In the genomic region with DNA sequence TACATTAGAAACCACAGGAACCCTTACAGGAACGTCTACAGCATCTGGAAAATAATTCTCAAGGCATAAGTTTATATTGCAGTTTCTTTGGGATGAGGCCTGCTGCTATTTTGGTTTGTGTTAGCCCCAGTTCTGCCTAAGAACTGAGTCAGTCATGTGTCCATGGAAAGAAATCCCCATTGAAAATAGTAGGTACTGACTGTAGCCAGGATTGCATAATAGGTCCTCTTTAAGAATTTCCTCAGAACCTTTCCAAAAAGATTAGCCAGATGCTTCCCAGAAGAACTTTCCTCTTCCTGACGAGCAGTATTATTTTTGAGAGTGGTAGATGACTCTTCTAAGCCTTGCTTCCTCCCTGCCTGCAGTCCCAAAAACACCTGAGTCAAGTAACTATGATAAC, we compare ENCODE assay signal across 11 cellular contexts. TPM values are rescaled to one million over a fixed set of nuclear protein-coding genes. Genes with fewer than 3 reads are reported as not detected.
DNase-seq lines count a peak whose midpoint lies in the region; ATAC-seq, FAIRE-seq and TF ChIP-seq lines count a peak whose summit lies in the region.
"Had no signal": no experiment of that assay in that cellular context is flagged by ENCODE, and none has a peak within 500 bp of the region (broad histone marks: within the 10 kb centered on the region; RNA-seq: fewer than 3 reads in every experiment).

No MANE protein-coding gene starts in this region.

- peaks cover under 1% of the 10 kb centered on the region for H3K27me3 Mint-ChIP-seq in activated T-helper 1 cell treated with anti-CD3 and anti-CD28 coated beads, Interleukin-12 subunit alpha, Interleukin-12 subunit beta, Interleukin-2, Interleukin-4 antibody, amounts not matched to agents 30 ng/mL and 10 ng/mL and 1 ng/mL, durations not matched to agents 14 hours and 24 hours and 36 hours (ENCODE audit: insufficient read depth)
- peaks cover 0 to under 1% of the 10 kb centered on the region in 2 donors for H3K27me3 Mint-ChIP-seq in T-cell

- no peaks in the 10 kb centered on the region for H3K4me1 Mint-ChIP-seq in activated T-helper 1 cell treated with anti-CD3 and anti-CD28 coated beads, Interleukin-12 subunit alpha, Interleukin-12 subunit beta, Interleukin-2, Interleukin-4 antibody, amounts not matched to agents 30 ng/mL and 10 ng/mL and 1 ng/mL, durations not matched to agents 14 hours and 24 hours and 36 hours (ENCODE audit: low read depth)
- no peaks in the 10 kb centered on the region for H3K4me1 Mint-ChIP-seq in T-cell

- no peak for TF ChIP-seq CTCF in cardiac fibroblast (IDR thresholded peaks at IDR 0.05; ENCODE audit: low read depth, low read length)

- no peak overlapping the region for H3K27ac Mint-ChIP-seq in activated T-helper 1 cell treated with anti-CD3 and anti-CD28 coated beads, Interleukin-12 subunit alpha, Interleukin-12 subunit beta, Interleukin-2, Interleukin-4 antibody, amounts not matched to agents 30 ng/mL and 10 ng/mL and 1 ng/mL, durations not matched to agents 14 hours and 24 hours and 36 hours
- H3K27ac Mint-ChIP-seq in T-cell = no peak overlapping the region
- H3K27ac Mint-ChIP-seq: T-helper 1 cell treated with Interleukin-12 subunit alpha and Interleukin-12 subunit beta and Interleukin-4 antibody, amounts not matched to agents 30 μg/mL and 1 μg/mL, for 36 hours had no signal

- no peak for DNase-seq in H54 (ENCODE audit: insufficient read length, low spot score)
- peak; percentile 83 to 93 for DNase-seq in cardiac fibroblast (ENCODE audit: low read depth in 2 of 2)
- DNase-seq in right cardiac atrium = no peak
- no peak for DNase-seq in ACHN
- DNase-seq in activated T-helper 1 cell treated with anti-CD3 and anti-CD28 coated beads, Interleukin-12 subunit alpha, Interleukin-12 subunit beta, Interleukin-2, Interleukin-4 antibody, amounts not matched to agents 30 ng/mL and 10 ng/mL and 1 ng/mL, durations not matched to agents 14 hours and 24 hours and 36 hours (ENCODE audit: low spot score) = no peak
- no peak for DNase-seq in T-cell
- no peak for DNase-seq in erythroblast (lab: John Stamatoyannopoulos, UW)
- DNase-seq: activated CD8-positive, alpha-beta memory T cell treated with anti-CD3 and anti-CD28 coated beads, Interleukin-2, amount 50 U/mL, for 48 hours; NCI-H1092 had no signal

- no peaks in the 10 kb centered on the region for H3K9me3 Mint-ChIP-seq in activated T-helper 1 cell treated with anti-CD3 and anti-CD28 coated beads, Interleukin-12 subunit alpha, Interleukin-12 subunit beta, Interleukin-2, Interleukin-4 antibody, amounts not matched to agents 30 ng/mL and 10 ng/mL and 1 ng/mL, durations not matched to agents 14 hours and 24 hours and 36 hours
- H3K9me3 Mint-ChIP-seq in T-cell = no peaks in the 10 kb centered on the region
- H3K9me3 Mint-ChIP-seq: T-helper 1 cell treated with Interleukin-12 subunit alpha and Interleukin-12 subunit beta and Interleukin-4 antibody, amounts not matched to agents 30 μg/mL and 1 μg/mL, for 36 hours had no signal

- CTCF ChIA-PET in T-cell (lab: Charles Lee) = interaction anchor here in 1 of 2 donors (2.1 kb wide), 1 partner anchor 577 kb away, joined by 6 read pairs; no protein-coding TSS in a partner anchor

- POLR2A ChIA-PET in T-cell (lab: Charles Lee) = no interaction called here

- H3K27ac ChIP-seq in right cardiac atrium (ENCODE audit: low read length) = peak overlapping the region; percentile 81

- H3K4me3 Mint-ChIP-seq in activated T-helper 1 cell treated with anti-CD3 and anti-CD28 coated beads, Interleukin-12 subunit alpha, Interleukin-12 subunit beta, Interleukin-2, Interleukin-4 antibody, amounts not matched to agents 30 ng/mL and 10 ng/mL and 1 ng/mL, durations not matched to agents 14 hours and 24 hours and 36 hours = no peak overlapping the region
- H3K4me3 Mint-ChIP-seq in T-cell = no peak overlapping the region
- H3K4me3 Mint-ChIP-seq: T-helper 1 cell treated with Interleukin-12 subunit alpha and Interleukin-12 subunit beta and Interleukin-4 antibody, amounts not matched to agents 30 μg/mL and 1 μg/mL, for 36 hours had no signal

- in situ Hi-C loops in ACHN (cut with HindIII; ENCODE audit: low pct_ligation_motif_present, low pct_unique_long_range_greater_than_20kb, low sequenced_read_pairs) = no loop called here

- no peaks in the 10 kb centered on the region for H3K36me3 Mint-ChIP-seq in activated T-helper 1 cell treated with anti-CD3 and anti-CD28 coated beads, Interleukin-12 subunit alpha, Interleukin-12 subunit beta, Interleukin-2, Interleukin-4 antibody, amounts not matched to agents 30 ng/mL and 10 ng/mL and 1 ng/mL, durations not matched to agents 14 hours and 24 hours and 36 hours (ENCODE audit: low read depth)
- H3K36me3 Mint-ChIP-seq in T-cell = no peaks in the 10 kb centered on the region

- H3K9ac ChIP-seq in skeletal muscle satellite cell (ENCODE audit: low read depth, low read length) = peak overlapping the region; percentile 49

- intact Hi-C loops in right cardiac atrium (cut with DNase I) = loop anchor here in 1 of 4 donors (5.0 to 10.0 kb wide), 2 partner anchors 49 to 426 kb away; no protein-coding TSS in a partner anchor
- intact Hi-C loops in activated T-helper 1 cell treated with anti-CD3 and anti-CD28 coated beads, Interleukin-12 subunit alpha, Interleukin-12 subunit beta, Interleukin-2, Interleukin-4 antibody, amounts not matched to agents 30 ng/mL and 10 ng/mL and 1 ng/mL, durations not matched to agents 14 hours and 24 hours and 36 hours (cut with micrococcal nuclease) = no loop called here

- FAIRE-seq in H54 (lab: Jason Lieb, UNC) = peak; percentile 61

- TF ChIP-seq POLR2A in H54 (IDR thresholded peaks at IDR 0.05; ENCODE audit: low read depth, low read length) (no peak), erythroblast (IDR thresholded peaks at IDR 0.05; ENCODE audit: low read length) (no peak)

- H3K27me3 ChIP-seq in right cardiac atrium (ENCODE audit: control insufficient read depth, insufficient read depth) (no peaks in the 10 kb centered on the region), skeletal muscle satellite cell (ENCODE audit: control insufficient read depth, insufficient read depth, low read length) (no peaks in the 10 kb centered on the region)

- H3K4me1 ChIP-seq in right cardiac atrium (ENCODE audit: control insufficient read depth, insufficient read depth, low read length) (peaks cover 23% of the 10 kb centered on the region), skeletal muscle satellite cell (ENCODE audit: control insufficient read depth, insufficient read depth, low read length) (peaks cover 23% of the 10 kb centered on the region)

- H3K4me2 ChIP-seq in skeletal muscle satellite cell (ENCODE audit: low read length) = peak overlapping the region; percentile 52

- H3K4me3 ChIP-seq in cardiac fibroblast (replicated peaks in 1 of 2; ENCODE audit: low read depth in 2 of 2, low read length in 2 of 2) = no peak overlapping the region
- H3K4me3 ChIP-seq in right cardiac atrium (ENCODE audit: low read length) = no peak overlapping the region
- no peak overlapping the region for H3K4me3 ChIP-seq in skeletal muscle satellite cell (ENCODE audit: low read length)

- no peaks in the 10 kb centered on the region for H3K36me3 ChIP-seq in skeletal muscle satellite cell (ENCODE audit: insufficient read depth, low read length)

- H3K9me3 ChIP-seq in right cardiac atrium (ENCODE audit: control insufficient read depth, low read length) = no peaks in the 10 kb centered on the region
- H3K9me3 ChIP-seq in skeletal muscle satellite cell (replicated peaks; ENCODE audit: low read length) = no peaks in the 10 kb centered on the region

- WGBS in right cardiac atrium = 20% methylated on average over 2 of the region's 2 CpGs

- ATAC-seq in right cardiac atrium = peak; percentile 91 to 93
- no peak for ATAC-seq in T-cell (replicated peaks in 1 of 4)

RNA-seq across cellular contexts. Expression of gene RASSF8, which starts 52.6 kb away (rescaled TPM):
- 10 to 100 TPM; 62.1 to 94.6 (median 79.5) TPM for total RNA-seq in right cardiac atrium
- polyA plus RNA-seq in right cardiac atrium = 13.0 TPM
- total RNA-seq in skeletal muscle satellite cell (2012; rRNA removed) = 43.0 and 63.1 TPM in 2 replicates
- total RNA-seq in activated T-helper 1 cell treated with anti-CD3 and anti-CD28 coated beads, Interleukin-12 subunit alpha, Interleukin-12 subunit beta, Interleukin-2, Interleukin-4 antibody, amounts not matched to agents 30 ng/mL and 10 ng/mL and 1 ng/mL, durations not matched to agents 14 hours and 24 hours and 36 hours = 0.12 and 0.13 TPM in 2 replicates
- total RNA-seq in T-cell = under 1 TPM in 4 of 5 donors, not detected in 1; 0.50 to 0.98 (median 0.73) TPM

Comparison
In these comparisons a context has a peak if more than half of its experiments do, and no peak if none do; other contexts are left out.
1. DNase-seq: peak in cardiac fibroblast (2 of 2); none in H54 (single experiment), right cardiac atrium (0 of 3), ACHN (single experiment), activated T-helper 1 cell treated with anti-CD3 and anti-CD28 coated beads, Interleukin-12 subunit alpha, Interleukin-12 subunit beta, Interleukin-2, Interleukin-4 antibody, amounts not matched to agents 30 ng/mL and 10 ng/mL and 1 ng/mL, durations not matched to agents 14 hours and 24 hours and 36 hours (single experiment), T-cell (0 of 34) and erythroblast (0 of 2).
2. ATAC-seq: peak in right cardiac atrium (2 of 2); none in T-cell (0 of 4).
3. RNA of gene RASSF8, which starts 52.6 kb away (total RNA-seq): 62.1 to 94.6 TPM in right cardiac atrium; 0.50 to 0.98 TPM in T-cell and 0.12 to 0.13 TPM in activated T-helper 1 cell treated with anti-CD3 and anti-CD28 coated beads, Interleukin-12 subunit alpha, Interleukin-12 subunit beta, Interleukin-2, Interleukin-4 antibody, amounts not matched to agents 30 ng/mL and 10 ng/mL and 1 ng/mL, durations not matched to agents 14 hours and 24 hours and 36 hours; every median in the first group is over 10 times any median in the second.